ENCODE assay signal across 1 cellular context in the genomic region with DNA sequence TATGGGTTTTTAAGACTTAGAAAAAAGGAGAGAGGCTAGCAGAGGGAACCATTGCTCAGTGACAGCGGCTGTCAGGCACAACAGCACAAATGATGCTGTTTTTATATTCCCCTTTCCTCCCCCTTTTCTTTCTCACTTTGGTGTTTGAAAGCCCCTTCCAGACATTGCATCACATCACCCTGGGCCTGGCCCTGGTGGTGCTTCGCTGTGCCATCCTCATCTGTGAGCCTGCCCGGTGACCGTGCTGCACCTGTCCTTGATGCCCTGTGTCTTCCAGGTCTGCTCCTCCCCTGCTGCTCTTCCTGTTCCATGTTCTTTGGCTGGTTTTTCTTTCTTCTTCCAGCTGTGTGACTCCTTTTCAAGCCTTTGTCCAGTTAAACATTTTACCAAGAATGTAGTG.
TF ChIP-seq lines count a peak whose summit lies in the region.

No MANE protein-coding gene starts in this region.

TF ChIP-seq in GM23338, 12 proteins besides CTCF, POLR2A, EP300 and RAD21 (continued from another document):
- TF ChIP-seq, protein P1, sequence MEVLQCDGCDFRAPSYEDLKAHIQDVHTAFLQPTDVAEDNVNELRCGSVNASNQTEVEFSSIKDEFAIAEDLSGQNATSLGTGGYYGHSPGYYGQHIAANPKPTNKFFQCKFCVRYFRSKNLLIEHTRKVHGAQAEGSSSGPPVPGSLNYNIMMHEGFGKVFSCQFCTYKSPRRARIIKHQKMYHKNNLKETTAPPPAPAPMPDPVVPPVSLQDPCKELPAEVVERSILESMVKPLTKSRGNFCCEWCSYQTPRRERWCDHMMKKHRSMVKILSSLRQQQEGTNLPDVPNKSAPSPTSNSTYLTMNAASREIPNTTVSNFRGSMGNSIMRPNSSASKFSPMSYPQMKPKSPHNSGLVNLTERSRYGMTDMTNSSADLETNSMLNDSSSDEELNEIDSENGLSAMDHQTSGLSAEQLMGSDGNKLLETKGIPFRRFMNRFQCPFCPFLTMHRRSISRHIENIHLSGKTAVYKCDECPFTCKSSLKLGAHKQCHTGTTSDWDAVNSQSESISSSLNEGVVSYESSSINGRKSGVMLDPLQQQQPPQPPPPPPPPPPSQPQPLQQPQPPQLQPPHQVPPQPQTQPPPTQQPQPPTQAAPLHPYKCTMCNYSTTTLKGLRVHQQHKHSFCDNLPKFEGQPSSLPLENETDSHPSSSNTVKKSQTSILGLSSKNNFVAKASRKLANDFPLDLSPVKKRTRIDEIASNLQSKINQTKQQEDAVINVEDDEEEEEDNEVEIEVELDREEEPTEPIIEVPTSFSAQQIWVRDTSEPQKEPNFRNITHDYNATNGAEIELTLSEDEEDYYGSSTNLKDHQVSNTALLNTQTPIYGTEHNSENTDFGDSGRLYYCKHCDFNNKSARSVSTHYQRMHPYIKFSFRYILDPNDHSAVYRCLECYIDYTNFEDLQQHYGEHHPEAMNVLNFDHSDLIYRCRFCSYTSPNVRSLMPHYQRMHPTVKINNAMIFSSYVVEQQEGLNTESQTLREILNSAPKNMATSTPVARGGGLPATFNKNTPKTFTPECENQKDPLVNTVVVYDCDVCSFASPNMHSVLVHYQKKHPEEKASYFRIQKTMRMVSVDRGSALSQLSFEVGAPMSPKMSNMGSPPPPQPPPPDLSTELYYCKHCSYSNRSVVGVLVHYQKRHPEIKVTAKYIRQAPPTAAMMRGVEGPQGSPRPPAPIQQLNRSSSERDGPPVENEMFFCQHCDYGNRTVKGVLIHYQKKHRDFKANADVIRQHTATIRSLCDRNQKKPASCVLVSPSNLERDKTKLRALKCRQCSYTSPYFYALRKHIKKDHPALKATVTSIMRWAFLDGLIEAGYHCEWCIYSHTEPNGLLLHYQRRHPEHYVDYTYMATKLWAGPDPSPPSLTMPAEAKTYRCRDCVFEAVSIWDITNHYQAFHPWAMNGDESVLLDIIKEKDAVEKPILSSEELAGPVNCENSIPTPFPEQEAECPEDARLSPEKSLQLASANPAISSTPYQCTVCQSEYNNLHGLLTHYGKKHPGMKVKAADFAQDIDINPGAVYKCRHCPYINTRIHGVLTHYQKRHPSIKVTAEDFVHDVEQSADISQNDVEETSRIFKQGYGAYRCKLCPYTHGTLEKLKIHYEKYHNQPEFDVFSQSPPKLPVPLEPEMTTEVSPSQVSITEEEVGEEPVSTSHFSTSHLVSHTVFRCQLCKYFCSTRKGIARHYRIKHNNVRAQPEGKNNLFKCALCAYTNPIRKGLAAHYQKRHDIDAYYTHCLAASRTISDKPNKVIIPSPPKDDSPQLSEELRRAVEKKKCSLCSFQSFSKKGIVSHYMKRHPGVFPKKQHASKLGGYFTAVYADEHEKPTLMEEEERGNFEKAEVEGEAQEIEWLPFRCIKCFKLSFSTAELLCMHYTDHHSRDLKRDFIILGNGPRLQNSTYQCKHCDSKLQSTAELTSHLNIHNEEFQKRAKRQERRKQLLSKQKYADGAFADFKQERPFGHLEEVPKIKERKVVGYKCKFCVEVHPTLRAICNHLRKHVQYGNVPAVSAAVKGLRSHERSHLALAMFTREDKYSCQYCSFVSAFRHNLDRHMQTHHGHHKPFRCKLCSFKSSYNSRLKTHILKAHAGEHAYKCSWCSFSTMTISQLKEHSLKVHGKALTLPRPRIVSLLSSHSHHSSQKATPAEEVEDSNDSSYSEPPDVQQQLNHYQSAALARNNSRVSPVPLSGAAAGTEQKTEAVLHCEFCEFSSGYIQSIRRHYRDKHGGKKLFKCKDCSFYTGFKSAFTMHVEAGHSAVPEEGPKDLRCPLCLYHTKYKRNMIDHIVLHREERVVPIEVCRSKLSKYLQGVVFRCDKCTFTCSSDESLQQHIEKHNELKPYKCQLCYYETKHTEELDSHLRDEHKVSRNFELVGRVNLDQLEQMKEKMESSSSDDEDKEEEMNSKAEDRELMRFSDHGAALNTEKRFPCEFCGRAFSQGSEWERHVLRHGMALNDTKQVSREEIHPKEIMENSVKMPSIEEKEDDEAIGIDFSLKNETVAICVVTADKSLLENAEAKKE (CRISPR knock-in tag; IDR thresholded peaks at IDR 0.05) = no peak
- TF ChIP-seq ZNF331 (CRISPR knock-in tag; IDR thresholded peaks at IDR 0.05; ENCODE audit: low read depth) (no peak), STAT1 (IDR thresholded peaks at IDR 0.05; ENCODE audit: unreplicated experiment) (no peak), EZH2phosphoT487 (IDR thresholded peaks at IDR 0.05; ENCODE audit: unreplicated experiment) (no peak), JUNB (IDR thresholded peaks at IDR 0.05; ENCODE audit: unreplicated experiment) (no peak), EZH2 (IDR thresholded peaks at IDR 0.05; ENCODE audit: low read depth, unreplicated experiment) (no peak), ZNF114 (CRISPR knock-in tag; IDR thresholded peaks at IDR 0.05) (no peak), NANOG (IDR thresholded peaks at IDR 0.05; ENCODE audit: borderline replicate concordance) (no peak)
- TF ChIP-seq, protein P2, sequence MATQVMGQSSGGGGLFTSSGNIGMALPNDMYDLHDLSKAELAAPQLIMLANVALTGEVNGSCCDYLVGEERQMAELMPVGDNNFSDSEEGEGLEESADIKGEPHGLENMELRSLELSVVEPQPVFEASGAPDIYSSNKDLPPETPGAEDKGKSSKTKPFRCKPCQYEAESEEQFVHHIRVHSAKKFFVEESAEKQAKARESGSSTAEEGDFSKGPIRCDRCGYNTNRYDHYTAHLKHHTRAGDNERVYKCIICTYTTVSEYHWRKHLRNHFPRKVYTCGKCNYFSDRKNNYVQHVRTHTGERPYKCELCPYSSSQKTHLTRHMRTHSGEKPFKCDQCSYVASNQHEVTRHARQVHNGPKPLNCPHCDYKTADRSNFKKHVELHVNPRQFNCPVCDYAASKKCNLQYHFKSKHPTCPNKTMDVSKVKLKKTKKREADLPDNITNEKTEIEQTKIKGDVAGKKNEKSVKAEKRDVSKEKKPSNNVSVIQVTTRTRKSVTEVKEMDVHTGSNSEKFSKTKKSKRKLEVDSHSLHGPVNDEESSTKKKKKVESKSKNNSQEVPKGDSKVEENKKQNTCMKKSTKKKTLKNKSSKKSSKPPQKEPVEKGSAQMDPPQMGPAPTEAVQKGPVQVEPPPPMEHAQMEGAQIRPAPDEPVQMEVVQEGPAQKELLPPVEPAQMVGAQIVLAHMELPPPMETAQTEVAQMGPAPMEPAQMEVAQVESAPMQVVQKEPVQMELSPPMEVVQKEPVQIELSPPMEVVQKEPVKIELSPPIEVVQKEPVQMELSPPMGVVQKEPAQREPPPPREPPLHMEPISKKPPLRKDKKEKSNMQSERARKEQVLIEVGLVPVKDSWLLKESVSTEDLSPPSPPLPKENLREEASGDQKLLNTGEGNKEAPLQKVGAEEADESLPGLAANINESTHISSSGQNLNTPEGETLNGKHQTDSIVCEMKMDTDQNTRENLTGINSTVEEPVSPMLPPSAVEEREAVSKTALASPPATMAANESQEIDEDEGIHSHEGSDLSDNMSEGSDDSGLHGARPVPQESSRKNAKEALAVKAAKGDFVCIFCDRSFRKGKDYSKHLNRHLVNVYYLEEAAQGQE (IDR thresholded peaks at IDR 0.05; ENCODE audit: unreplicated experiment) = no peak
- TF ChIP-seq, protein P3, sequence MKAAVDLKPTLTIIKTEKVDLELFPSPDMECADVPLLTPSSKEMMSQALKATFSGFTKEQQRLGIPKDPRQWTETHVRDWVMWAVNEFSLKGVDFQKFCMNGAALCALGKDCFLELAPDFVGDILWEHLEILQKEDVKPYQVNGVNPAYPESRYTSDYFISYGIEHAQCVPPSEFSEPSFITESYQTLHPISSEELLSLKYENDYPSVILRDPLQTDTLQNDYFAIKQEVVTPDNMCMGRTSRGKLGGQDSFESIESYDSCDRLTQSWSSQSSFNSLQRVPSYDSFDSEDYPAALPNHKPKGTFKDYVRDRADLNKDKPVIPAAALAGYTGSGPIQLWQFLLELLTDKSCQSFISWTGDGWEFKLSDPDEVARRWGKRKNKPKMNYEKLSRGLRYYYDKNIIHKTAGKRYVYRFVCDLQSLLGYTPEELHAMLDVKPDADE (IDR thresholded peaks at IDR 0.05) = no peak
